ENCODE assay signal across 1 cellular context in the genomic region with DNA sequence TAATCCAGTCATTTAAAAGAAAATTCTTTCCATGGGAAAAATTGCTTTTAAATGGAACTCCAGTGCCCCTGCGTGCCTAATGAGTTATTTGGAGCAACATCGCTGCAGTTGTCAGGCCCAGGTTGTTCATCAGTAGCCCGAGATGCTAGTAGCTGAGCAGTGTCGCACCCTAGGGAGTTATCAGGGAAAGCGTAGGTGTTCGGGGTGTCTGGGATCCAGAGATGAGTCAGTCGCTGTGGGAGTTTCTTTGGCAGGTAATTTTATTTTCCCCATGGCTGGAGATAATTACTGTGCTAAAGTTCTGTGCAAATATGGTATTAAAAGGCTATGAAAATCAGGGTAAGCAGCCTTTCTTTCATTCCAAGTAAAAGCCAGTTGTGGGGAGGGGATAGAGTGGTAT.
TF ChIP-seq lines count a peak whose summit lies in the region.

No MANE protein-coding gene starts in this region.

TF ChIP-seq in K562, 482 proteins besides CTCF, POLR2A, EP300 and RAD21 (continued from another document and continues in another):
- TF ChIP-seq TCF7 (IDR thresholded peaks at IDR 0.05; ENCODE audit: borderline replicate concordance) (no peak), EGR1 (conservative IDR thresholded peaks at IDR 0.05) (peak; percentile 95), JUND (IDR thresholded peaks at IDR 0.05; ENCODE audit: borderline replicate concordance, low read depth, low read length) (peak; percentile 89), JUND (tag; IDR thresholded peaks at IDR 0.05; ENCODE audit: borderline replicate concordance, low read depth, low read length) (peak; percentile 51; the same call in 1 of the 3 replicates), ZBTB1 (CRISPR knock-in tag; IDR thresholded peaks at IDR 0.05; ENCODE audit: borderline replicate concordance, low read depth) (no peak), ZEB2 (IDR thresholded peaks at IDR 0.05) (peak; percentile 88), SMARCC2 (IDR thresholded peaks at IDR 0.05; ENCODE audit: low read depth) (no peak), ZNF695 (CRISPR knock-in tag; IDR thresholded peaks at IDR 0.05) (no peak), ZNF707 (CRISPR knock-in tag; conservative IDR thresholded peaks at IDR 0.05) (no peak), NELFE (IDR thresholded peaks at IDR 0.05; ENCODE audit: insufficient read depth, insufficient read length) (no peak), ZKSCAN1 (IDR thresholded peaks at IDR 0.05; ENCODE audit: low read depth, low read length) (no peak), KDM5B (IDR thresholded peaks at IDR 0.05; ENCODE audit: insufficient replicate concordance, low read depth, low read length) (no peak), LARP7 (IDR thresholded peaks at IDR 0.05) (no peak), RBBP5 (IDR thresholded peaks at IDR 0.05; ENCODE audit: borderline replicate concordance, insufficient read depth, low read length, poor library complexity, severe bottlenecking) (no peak), CC2D1A (IDR thresholded peaks at IDR 0.05) (no peak), XRCC5 (IDR thresholded peaks at IDR 0.05; ENCODE audit: low read depth, low read length) (no peak), BRCA1 (IDR thresholded peaks at IDR 0.05) (no peak), BRCA1 (CRISPR knock-in tag; IDR thresholded peaks at IDR 0.05) (no peak), CTBP1 (IDR thresholded peaks at IDR 0.05; ENCODE audit: borderline replicate concordance) (peak; percentile 85), FOXM1 (IDR thresholded peaks at IDR 0.05; ENCODE audit: low read depth) (no peak), FOXM1 (CRISPR knock-in tag; IDR thresholded peaks at IDR 0.05; ENCODE audit: low read depth) (no peak), BRD4 (IDR thresholded peaks at IDR 0.05) (no peak), SP2 (IDR thresholded peaks at IDR 0.05; ENCODE audit: extremely low read depth, low read depth, low read length, poor library complexity, severe bottlenecking) (no peak), MECOM (CRISPR knock-in tag; IDR thresholded peaks at IDR 0.05) (no peak), KDM2B (CRISPR knock-in tag; IDR thresholded peaks at IDR 0.05) (no peak), EP400 (IDR thresholded peaks at IDR 0.05) (no peak), ZNF592 (IDR thresholded peaks at IDR 0.05) (0 out of 2 replicates have a peak, but pooled peaks have one; percentile 19), TEAD4 (IDR thresholded peaks at IDR 0.05; ENCODE audit: low read length) (peak; percentile 53), TEAD4 (CRISPR knock-in tag; IDR thresholded peaks at IDR 0.05; ENCODE audit: borderline replicate concordance) (no peak), TBL1XR1 (IDR thresholded peaks at IDR 0.05; ENCODE audit: low read length in 2 of 2) (no peak; a peak in 1 of 4 replicates), PRMT5 (CRISPR knock-in tag; IDR thresholded peaks at IDR 0.05) (no peak), SOX6 (IDR thresholded peaks at IDR 0.05) (no peak), SMARCE1 (IDR thresholded peaks at IDR 0.05) (peak; percentile 81), MIER1 (IDR thresholded peaks at IDR 0.05; ENCODE audit: low read depth) (no peak), DPF2 (IDR thresholded peaks at IDR 0.05) (peak; percentile 80), CBFA2T2 (conservative IDR thresholded peaks at IDR 0.05) (peak; percentile 62), RCOR1 (IDR thresholded peaks at IDR 0.05; ENCODE audit: borderline replicate concordance in 1 of 2, low read depth in 2 of 2, low read length in 2 of 2) (peak in 1 of 2 experiments; percentile 85; a peak in 2 of 4 replicates), BHLHE40 (IDR thresholded peaks at IDR 0.05; ENCODE audit: low read length) (no peak), ZNF253 (CRISPR knock-in tag; conservative IDR thresholded peaks at IDR 0.05) (no peak), HMGN3 (IDR thresholded peaks at IDR 0.05; ENCODE audit: borderline replicate concordance, extremely low read depth, insufficient read length, low read depth, low read length) (no peak), BCL6 (CRISPR knock-in tag; IDR thresholded peaks at IDR 0.05) (no peak), E4F1 (CRISPR knock-in tag; IDR thresholded peaks at IDR 0.05; ENCODE audit: borderline replicate concordance) (no peak), ILK (tag; IDR thresholded peaks at IDR 0.05; ENCODE audit: borderline replicate concordance, low read depth) (no peak), TSC22D4 (tag; IDR thresholded peaks at IDR 0.05) (no peak), SRSF3 (IDR thresholded peaks at IDR 0.05; ENCODE audit: insufficient read depth, low read length) (no peak), L3MBTL2 (IDR thresholded peaks at IDR 0.05) (no peak), SMAD2 (IDR thresholded peaks at IDR 0.05; ENCODE audit: low read depth, low read length) (no peak), ESRRB (CRISPR knock-in tag; IDR thresholded peaks at IDR 0.05; ENCODE audit: borderline replicate concordance) (no peak), TEAD1 (CRISPR knock-in tag; IDR thresholded peaks at IDR 0.05) (no peak)
- TF ChIP-seq, protein P1, sequence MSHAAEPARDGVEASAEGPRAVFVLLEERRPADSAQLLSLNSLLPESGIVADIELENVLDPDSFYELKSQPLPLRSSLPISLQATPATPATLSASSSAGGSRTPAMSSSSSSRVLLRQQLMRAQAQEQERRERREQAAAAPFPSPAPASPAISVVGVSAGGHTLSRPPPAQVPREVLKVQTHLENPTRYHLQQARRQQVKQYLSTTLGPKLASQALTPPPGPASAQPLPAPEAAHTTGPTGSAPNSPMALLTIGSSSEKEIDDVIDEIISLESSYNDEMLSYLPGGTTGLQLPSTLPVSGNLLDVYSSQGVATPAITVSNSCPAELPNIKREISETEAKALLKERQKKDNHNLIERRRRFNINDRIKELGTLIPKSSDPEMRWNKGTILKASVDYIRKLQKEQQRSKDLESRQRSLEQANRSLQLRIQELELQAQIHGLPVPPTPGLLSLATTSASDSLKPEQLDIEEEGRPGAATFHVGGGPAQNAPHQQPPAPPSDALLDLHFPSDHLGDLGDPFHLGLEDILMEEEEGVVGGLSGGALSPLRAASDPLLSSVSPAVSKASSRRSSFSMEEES (CRISPR knock-in tag; IDR thresholded peaks at IDR 0.05) = no peak
- TF ChIP-seq, protein P2, sequence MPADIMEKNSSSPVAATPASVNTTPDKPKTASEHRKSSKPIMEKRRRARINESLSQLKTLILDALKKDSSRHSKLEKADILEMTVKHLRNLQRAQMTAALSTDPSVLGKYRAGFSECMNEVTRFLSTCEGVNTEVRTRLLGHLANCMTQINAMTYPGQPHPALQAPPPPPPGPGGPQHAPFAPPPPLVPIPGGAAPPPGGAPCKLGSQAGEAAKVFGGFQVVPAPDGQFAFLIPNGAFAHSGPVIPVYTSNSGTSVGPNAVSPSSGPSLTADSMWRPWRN (IDR thresholded peaks at IDR 0.05; ENCODE audit: low read depth) = no peak
- TF ChIP-seq, protein P3, sequence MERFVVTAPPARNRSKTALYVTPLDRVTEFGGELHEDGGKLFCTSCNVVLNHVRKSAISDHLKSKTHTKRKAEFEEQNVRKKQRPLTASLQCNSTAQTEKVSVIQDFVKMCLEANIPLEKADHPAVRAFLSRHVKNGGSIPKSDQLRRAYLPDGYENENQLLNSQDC (CRISPR knock-in tag; IDR thresholded peaks at IDR 0.05) = no peak
- TF ChIP-seq, protein P4, sequence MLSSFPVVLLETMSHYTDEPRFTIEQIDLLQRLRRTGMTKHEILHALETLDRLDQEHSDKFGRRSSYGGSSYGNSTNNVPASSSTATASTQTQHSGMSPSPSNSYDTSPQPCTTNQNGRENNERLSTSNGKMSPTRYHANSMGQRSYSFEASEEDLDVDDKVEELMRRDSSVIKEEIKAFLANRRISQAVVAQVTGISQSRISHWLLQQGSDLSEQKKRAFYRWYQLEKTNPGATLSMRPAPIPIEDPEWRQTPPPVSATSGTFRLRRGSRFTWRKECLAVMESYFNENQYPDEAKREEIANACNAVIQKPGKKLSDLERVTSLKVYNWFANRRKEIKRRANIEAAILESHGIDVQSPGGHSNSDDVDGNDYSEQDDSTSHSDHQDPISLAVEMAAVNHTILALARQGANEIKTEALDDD (IDR thresholded peaks at IDR 0.05) = peak; percentile 31; the same call in 1 of the 2 replicates
- TF ChIP-seq, protein P5, sequence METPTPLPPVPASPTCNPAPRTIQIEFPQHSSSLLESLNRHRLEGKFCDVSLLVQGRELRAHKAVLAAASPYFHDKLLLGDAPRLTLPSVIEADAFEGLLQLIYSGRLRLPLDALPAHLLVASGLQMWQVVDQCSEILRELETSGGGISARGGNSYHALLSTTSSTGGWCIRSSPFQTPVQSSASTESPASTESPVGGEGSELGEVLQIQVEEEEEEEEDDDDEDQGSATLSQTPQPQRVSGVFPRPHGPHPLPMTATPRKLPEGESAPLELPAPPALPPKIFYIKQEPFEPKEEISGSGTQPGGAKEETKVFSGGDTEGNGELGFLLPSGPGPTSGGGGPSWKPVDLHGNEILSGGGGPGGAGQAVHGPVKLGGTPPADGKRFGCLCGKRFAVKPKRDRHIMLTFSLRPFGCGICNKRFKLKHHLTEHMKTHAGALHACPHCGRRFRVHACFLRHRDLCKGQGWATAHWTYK (CRISPR knock-in tag; IDR thresholded peaks at IDR 0.05) = no peak
- TF ChIP-seq, protein P6, sequence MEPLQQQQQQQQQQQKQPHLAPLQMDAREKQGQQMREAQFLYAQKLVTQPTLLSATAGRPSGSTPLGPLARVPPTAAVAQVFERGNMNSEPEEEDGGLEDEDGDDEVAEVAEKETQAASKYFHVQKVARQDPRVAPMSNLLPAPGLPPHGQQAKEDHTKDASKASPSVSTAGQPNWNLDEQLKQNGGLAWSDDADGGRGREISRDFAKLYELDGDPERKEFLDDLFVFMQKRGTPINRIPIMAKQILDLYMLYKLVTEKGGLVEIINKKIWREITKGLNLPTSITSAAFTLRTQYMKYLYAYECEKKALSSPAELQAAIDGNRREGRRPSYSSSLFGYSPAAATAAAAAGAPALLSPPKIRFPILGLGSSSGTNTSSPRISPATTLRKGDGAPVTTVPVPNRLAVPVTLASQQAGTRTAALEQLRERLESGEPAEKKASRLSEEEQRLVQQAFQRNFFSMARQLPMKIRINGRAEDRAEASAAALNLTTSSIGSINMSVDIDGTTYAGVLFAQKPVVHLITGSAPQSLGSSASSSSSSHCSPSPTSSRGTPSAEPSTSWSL (CRISPR knock-in tag; IDR thresholded peaks at IDR 0.05; ENCODE audit: borderline replicate concordance) = no peak
- TF ChIP-seq, protein P7, sequence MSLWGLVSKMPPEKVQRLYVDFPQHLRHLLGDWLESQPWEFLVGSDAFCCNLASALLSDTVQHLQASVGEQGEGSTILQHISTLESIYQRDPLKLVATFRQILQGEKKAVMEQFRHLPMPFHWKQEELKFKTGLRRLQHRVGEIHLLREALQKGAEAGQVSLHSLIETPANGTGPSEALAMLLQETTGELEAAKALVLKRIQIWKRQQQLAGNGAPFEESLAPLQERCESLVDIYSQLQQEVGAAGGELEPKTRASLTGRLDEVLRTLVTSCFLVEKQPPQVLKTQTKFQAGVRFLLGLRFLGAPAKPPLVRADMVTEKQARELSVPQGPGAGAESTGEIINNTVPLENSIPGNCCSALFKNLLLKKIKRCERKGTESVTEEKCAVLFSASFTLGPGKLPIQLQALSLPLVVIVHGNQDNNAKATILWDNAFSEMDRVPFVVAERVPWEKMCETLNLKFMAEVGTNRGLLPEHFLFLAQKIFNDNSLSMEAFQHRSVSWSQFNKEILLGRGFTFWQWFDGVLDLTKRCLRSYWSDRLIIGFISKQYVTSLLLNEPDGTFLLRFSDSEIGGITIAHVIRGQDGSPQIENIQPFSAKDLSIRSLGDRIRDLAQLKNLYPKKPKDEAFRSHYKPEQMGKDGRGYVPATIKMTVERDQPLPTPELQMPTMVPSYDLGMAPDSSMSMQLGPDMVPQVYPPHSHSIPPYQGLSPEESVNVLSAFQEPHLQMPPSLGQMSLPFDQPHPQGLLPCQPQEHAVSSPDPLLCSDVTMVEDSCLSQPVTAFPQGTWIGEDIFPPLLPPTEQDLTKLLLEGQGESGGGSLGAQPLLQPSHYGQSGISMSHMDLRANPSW (CRISPR knock-in tag; IDR thresholded peaks at IDR 0.05) = no peak
